19 cellular contexts compared by ENCODE assay signal in genomic region chr16:82735176-82735575, GRCh38.
DNase-seq lines count a peak whose midpoint lies in the region; ATAC-seq and TF ChIP-seq lines count a peak whose summit lies in the region.
"Had no signal": no experiment of that assay in that cellular context is flagged by ENCODE, and none has a peak within 500 bp of the region (broad histone marks: within the 10 kb centered on the region; RNA-seq: fewer than 3 reads in every experiment).

No MANE protein-coding gene starts in this region.

- no peak for TF ChIP-seq EP300 in SK-N-SH (IDR thresholded peaks at IDR 0.05; ENCODE audit: borderline replicate concordance in 1 of 2, low read depth in 1 of 2, low read length in 1 of 2)

- H3K9ac ChIP-seq in SK-N-SH (no peak overlapping the region), skeletal muscle tissue (ENCODE audit: low read depth in 1 of 3, low read length in 3 of 3) (peak overlapping the region; percentile 33 to 66 (median 46))
- H3K9ac ChIP-seq: GM23248, neural progenitor cell had no signal

- no peak for DNase-seq in SK-N-SH
- DNase-seq in left ventricle myocardium inferior = peak; percentile 27
- DNase-seq in stimulated activated CD4-positive, alpha-beta T cell treated with anti-CD3 and anti-CD28 coated beads, Interleukin-2, amount 100 ng/mL, for 48 hours = no peak
- DNase-seq in MG63 = no peak
- DNase-seq in NCI-H345 treated with DMSO at 0.1 percent for 48 hours (lab: John Stamatoyannopoulos, UW; ENCODE audit: unreplicated experiment) = no peak
- DNase-seq: activated CD4-positive, alpha-beta memory T cell treated with anti-CD3 and anti-CD28 coated beads for 36 hours; activated naive CD4-positive, alpha-beta T cell treated with anti-CD3 and anti-CD28 coated beads, Interleukin-2, amount 50 U/mL, for 16 hours; activated T-cell treated with anti-CD3 and anti-CD28 coated beads, Interleukin-2, amount 50 U/mL, for 24 hours; body of pancreas; Caco-2; GM23248; NCI-H1436 treated with DMSO at 0.1 percent for 48 hours; NCI-H446; stomach had no signal

- intact Hi-C loops in left ventricle myocardium inferior (cut with micrococcal nuclease) = no loop called here

- peaks cover 7% of the 10 kb centered on the region for H3F3A ChIP-seq in SK-N-SH (replicated peaks; ENCODE audit: insufficient read depth)

- CTCF ChIA-PET in SK-N-SH (lab: Yijun Ruan, JAX) = interaction anchor here (1.0 kb wide), 1 partner anchor 9 kb away, joined by 3 read pairs; no protein-coding TSS in a partner anchor

- H3K9me3 ChIP-seq in SK-N-SH (no peaks in the 10 kb centered on the region), left ventricle myocardium inferior (replicated peaks) (peaks cover 1% of the 10 kb centered on the region), skeletal muscle tissue (ENCODE audit: control insufficient read depth in 3 of 3, low read length in 3 of 3) (no peaks in the 10 kb centered on the region), MG63 (no peaks in the 10 kb centered on the region)
- H3K9me3 ChIP-seq: body of pancreas, Caco-2 had no signal

- 21% methylated on average over 3 of the region's 3 CpGs for WGBS in SK-N-SH (ENCODE audit: low lambda C conversion rate)

- peaks cover 0 to 3% of the 10 kb centered on the region in 2 experiments for H3K36me3 ChIP-seq in SK-N-SH (replicated peaks in 1 of 2; ENCODE audit: control insufficient read depth in 1 of 2, insufficient read depth in 2 of 2, low read length in 1 of 2)
- no peaks in the 10 kb centered on the region for H3K36me3 ChIP-seq in left ventricle myocardium inferior
- H3K36me3 ChIP-seq in skeletal muscle tissue (ENCODE audit: control insufficient read depth in 3 of 3, insufficient read depth in 3 of 3, low read length in 3 of 3) = no peaks in the 10 kb centered on the region
- no peaks in the 10 kb centered on the region for H3K36me3 ChIP-seq in MG63
- H3K36me3 ChIP-seq: neural progenitor cell, stomach had no signal

- H3K9me2 ChIP-seq in SK-N-SH = no peaks in the 10 kb centered on the region

- H3K4me2 ChIP-seq in SK-N-SH = peak overlapping the region; percentile 66; the same call in 1 of the 2 replicates
- H3K4me2 ChIP-seq: neural progenitor cell had no signal

- H4K20me1 ChIP-seq in SK-N-SH (ENCODE audit: insufficient read depth) = no peaks in the 10 kb centered on the region

- no peak for TF ChIP-seq RAD21 in SK-N-SH (IDR thresholded peaks at IDR 0.05; ENCODE audit: low read length)

- POLR2A ChIA-PET in SK-N-SH (lab: Yijun Ruan, JAX) = no interaction called here

- H3K4me3 ChIP-seq in SK-N-SH (ENCODE audit: low read depth in 2 of 2, low read length in 1 of 2) (peak overlapping the region in 1 of 2 experiments; percentile 27; a peak in 2 of 4 replicates), left ventricle myocardium inferior (peak overlapping the region; percentile 36), skeletal muscle tissue (ENCODE audit: low read length in 3 of 3) (peak overlapping the region in 1 of 3 donors; percentile 38), MG63 (no peak overlapping the region)
- H3K4me3 ChIP-seq: body of pancreas, GM23248, neural progenitor cell, stomach had no signal

- peaks cover 3% of the 10 kb centered on the region; the same call in 1 of the 2 replicates for H3K79me2 ChIP-seq in SK-N-SH (ENCODE audit: insufficient read depth)

- H3K27ac ChIP-seq in SK-N-SH (ENCODE audit: low read depth in 2 of 2, low read length in 1 of 2) = peak overlapping the region; percentile 65 to 67; a peak in 3 of 4 replicates
- H3K27ac ChIP-seq in left ventricle myocardium inferior (replicated peaks) = peak overlapping the region; percentile 89
- peak overlapping the region; percentile 96 for H3K27ac ChIP-seq in skeletal muscle tissue (ENCODE audit: low read depth, low read length)
- H3K27ac ChIP-seq: GM23248, neural progenitor cell, stomach, VCaP had no signal

- no peak overlapping the region for H2AFZ ChIP-seq in SK-N-SH (ENCODE audit: low read depth)
- H2AFZ ChIP-seq: GM23248, neural progenitor cell had no signal

- H3K4me1 ChIP-seq in SK-N-SH (ENCODE audit: control insufficient read depth in 1 of 2, insufficient read depth in 2 of 2, low read depth in 1 of 2, low read length in 1 of 2) (no peaks in the 10 kb centered on the region; a peak in 2 of 4 replicates), left ventricle myocardium inferior (peaks cover 87% of the 10 kb centered on the region), skeletal muscle tissue (ENCODE audit: control insufficient read depth in 3 of 3, insufficient read depth in 3 of 3, low read length in 3 of 3) (peaks cover 29 to 54% (median 36%) of the 10 kb centered on the region in 3 donors)
- H3K4me1 ChIP-seq: body of pancreas, Caco-2, neural progenitor cell had no signal

- no peaks in the 10 kb centered on the region for H3K27me3 ChIP-seq in SK-N-SH (ENCODE audit: insufficient read depth)
- no peaks in the 10 kb centered on the region for H3K27me3 ChIP-seq in left ventricle myocardium inferior (ENCODE audit: low read depth)
- no peaks in the 10 kb centered on the region for H3K27me3 ChIP-seq in skeletal muscle tissue (ENCODE audit: control insufficient read depth in 3 of 3, insufficient read depth in 3 of 3, low read length in 3 of 3)
- no peaks in the 10 kb centered on the region for H3K27me3 ChIP-seq in MG63
- H3K27me3 ChIP-seq: body of pancreas, neural progenitor cell, stomach had no signal

- ATAC-seq in GM21381 (IDR thresholded peaks at IDR 0.05; ENCODE audit: unreplicated experiment) (peak; percentile 54), HG03432 (IDR thresholded peaks at IDR 0.05; ENCODE audit: unreplicated experiment) (no peak)

- TF ChIP-seq CTCF in SK-N-SH (IDR thresholded peaks at IDR 0.05) = no peak
- no peak for TF ChIP-seq CTCF in left ventricle myocardium inferior (IDR thresholded peaks at IDR 0.05; ENCODE audit: borderline replicate concordance)

TF ChIP-seq in SK-N-SH, 30 proteins besides CTCF, POLR2A, EP300 and RAD21:
- TF ChIP-seq PBX3 (IDR thresholded peaks at IDR 0.05) = no peak
- no peak for TF ChIP-seq CHD2 (IDR thresholded peaks at IDR 0.05; ENCODE audit: low read length, partially characterized antibody)
- no peak for TF ChIP-seq POLR2AphosphoS5 (IDR thresholded peaks at IDR 0.05; ENCODE audit: low read depth, low read length)
- TF ChIP-seq JUND (IDR thresholded peaks at IDR 0.05) = no peak
